Comparison of ENCODE assay signal across 11 cellular contexts in genomic region chr1:167297222-167298214, GRCh38.
DNase-seq lines count a peak whose midpoint lies in the region; ATAC-seq, FAIRE-seq and TF ChIP-seq lines count a peak whose summit lies in the region.
"Had no signal": no experiment of that assay in that cellular context is flagged by ENCODE, and none has a peak within 500 bp of the region (broad histone marks: within the 10 kb centered on the region; RNA-seq: fewer than 3 reads in every experiment).

No MANE protein-coding gene starts in this region.

- peak; percentile 28 to 43 for TF ChIP-seq RAD21 in liver (IDR thresholded peaks at IDR 0.05)

- no peak for DNase-seq in Right ventricle myocardium inferior (ENCODE audit: missing footprints)
- DNase-seq in cardiac septum (ENCODE audit: low spot score) = no peak
- DNase-seq in choroid plexus epithelial cell (ENCODE audit: low read depth) = peak; percentile 71
- DNase-seq in GM12892 (ENCODE audit: insufficient read length) = no peak
- no peak for DNase-seq in NCI-H345 treated with DMSO at 0.1 percent for 48 hours (lab: John Stamatoyannopoulos, UW; ENCODE audit: unreplicated experiment)
- DNase-seq: NCI-H345 had no signal

- H3K36me3 ChIP-seq in liver (ENCODE audit: control insufficient read depth in 4 of 4, insufficient read depth in 3 of 4, low read depth in 1 of 4, low read length in 3 of 4) = no peaks in the 10 kb centered on the region

- ATAC-seq in Right ventricle myocardium inferior = peak; percentile 79
- ATAC-seq in GM18909 (IDR thresholded peaks at IDR 0.05; ENCODE audit: poor library complexity, unreplicated experiment) = no peak
- no peak for ATAC-seq in HG02763 (IDR thresholded peaks at IDR 0.05; ENCODE audit: unreplicated experiment)

- no peak for TF ChIP-seq POLR2A in GM12892 (IDR thresholded peaks at IDR 0.05; ENCODE audit: low read depth, low read length)

- TF ChIP-seq CTCF in choroid plexus epithelial cell (conservative IDR thresholded peaks at IDR 0.05; ENCODE audit: low read depth, low read length) (no peak), liver (IDR thresholded peaks at IDR 0.05; ENCODE audit: low read depth, low read length, missing input control) (no peak)

- no peaks in the 10 kb centered on the region for H3K9me3 ChIP-seq in liver (ENCODE audit: control insufficient read depth in 4 of 4, low read length in 3 of 4)

- intact Hi-C loops in Right ventricle myocardium inferior (cut with DNase I) (no loop called here), cardiac septum (cut with DNase I) (no loop called here)

- peak overlapping the region in 1 of 2 donors; percentile 20 for H3K9ac ChIP-seq in liver (ENCODE audit: low read depth in 1 of 2, low read length in 2 of 2)

- H3K4me3 ChIP-seq in choroid plexus epithelial cell (ENCODE audit: low read depth, low read length) (no peak overlapping the region), liver (ENCODE audit: low read depth in 1 of 3, low read length in 3 of 3) (no peak overlapping the region)

- no peaks in the 10 kb centered on the region for H3K27me3 ChIP-seq in liver (ENCODE audit: control insufficient read depth in 4 of 4, insufficient read depth in 4 of 4, low read length in 3 of 4)

- H3K27ac ChIP-seq in liver (ENCODE audit: low read depth in 1 of 2, low read length in 2 of 2) = peak overlapping the region; percentile 52 to 92

- 13% methylated on average over 4 of the region's 4 CpGs for WGBS in liver

- no peak for FAIRE-seq in GM12892 (lab: Jason Lieb, UNC)
- FAIRE-seq: A204.1, astrocyte had no signal

- peaks cover 11 to 23% (median 18%) of the 10 kb centered on the region in 4 donors for H3K4me1 ChIP-seq in liver (ENCODE audit: control insufficient read depth in 4 of 4, insufficient read depth in 4 of 4, low read length in 3 of 4)

TF ChIP-seq in liver, 16 proteins besides CTCF, POLR2A, EP300 and RAD21:
- TF ChIP-seq GABPA (IDR thresholded peaks at IDR 0.05 in 1 of 2, conservative IDR thresholded peaks at IDR 0.05 in 1 of 2) = peak in 1 of 2 donors; percentile 8
- TF ChIP-seq TAF1 (conservative IDR thresholded peaks at IDR 0.05) = no peak
- TF ChIP-seq, protein P1, sequence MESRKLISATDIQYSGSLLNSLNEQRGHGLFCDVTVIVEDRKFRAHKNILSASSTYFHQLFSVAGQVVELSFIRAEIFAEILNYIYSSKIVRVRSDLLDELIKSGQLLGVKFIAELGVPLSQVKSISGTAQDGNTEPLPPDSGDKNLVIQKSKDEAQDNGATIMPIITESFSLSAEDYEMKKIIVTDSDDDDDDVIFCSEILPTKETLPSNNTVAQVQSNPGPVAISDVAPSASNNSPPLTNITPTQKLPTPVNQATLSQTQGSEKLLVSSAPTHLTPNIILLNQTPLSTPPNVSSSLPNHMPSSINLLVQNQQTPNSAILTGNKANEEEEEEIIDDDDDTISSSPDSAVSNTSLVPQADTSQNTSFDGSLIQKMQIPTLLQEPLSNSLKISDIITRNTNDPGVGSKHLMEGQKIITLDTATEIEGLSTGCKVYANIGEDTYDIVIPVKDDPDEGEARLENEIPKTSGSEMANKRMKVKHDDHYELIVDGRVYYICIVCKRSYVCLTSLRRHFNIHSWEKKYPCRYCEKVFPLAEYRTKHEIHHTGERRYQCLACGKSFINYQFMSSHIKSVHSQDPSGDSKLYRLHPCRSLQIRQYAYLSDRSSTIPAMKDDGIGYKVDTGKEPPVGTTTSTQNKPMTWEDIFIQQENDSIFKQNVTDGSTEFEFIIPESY (IDR thresholded peaks at IDR 0.05) = peak; percentile 76
- no peak for TF ChIP-seq EGR1 (IDR thresholded peaks at IDR 0.05; ENCODE audit: low read depth in 2 of 2)
- peak; percentile 85 for TF ChIP-seq YY1 (IDR thresholded peaks at IDR 0.05)
- TF ChIP-seq, protein P2, sequence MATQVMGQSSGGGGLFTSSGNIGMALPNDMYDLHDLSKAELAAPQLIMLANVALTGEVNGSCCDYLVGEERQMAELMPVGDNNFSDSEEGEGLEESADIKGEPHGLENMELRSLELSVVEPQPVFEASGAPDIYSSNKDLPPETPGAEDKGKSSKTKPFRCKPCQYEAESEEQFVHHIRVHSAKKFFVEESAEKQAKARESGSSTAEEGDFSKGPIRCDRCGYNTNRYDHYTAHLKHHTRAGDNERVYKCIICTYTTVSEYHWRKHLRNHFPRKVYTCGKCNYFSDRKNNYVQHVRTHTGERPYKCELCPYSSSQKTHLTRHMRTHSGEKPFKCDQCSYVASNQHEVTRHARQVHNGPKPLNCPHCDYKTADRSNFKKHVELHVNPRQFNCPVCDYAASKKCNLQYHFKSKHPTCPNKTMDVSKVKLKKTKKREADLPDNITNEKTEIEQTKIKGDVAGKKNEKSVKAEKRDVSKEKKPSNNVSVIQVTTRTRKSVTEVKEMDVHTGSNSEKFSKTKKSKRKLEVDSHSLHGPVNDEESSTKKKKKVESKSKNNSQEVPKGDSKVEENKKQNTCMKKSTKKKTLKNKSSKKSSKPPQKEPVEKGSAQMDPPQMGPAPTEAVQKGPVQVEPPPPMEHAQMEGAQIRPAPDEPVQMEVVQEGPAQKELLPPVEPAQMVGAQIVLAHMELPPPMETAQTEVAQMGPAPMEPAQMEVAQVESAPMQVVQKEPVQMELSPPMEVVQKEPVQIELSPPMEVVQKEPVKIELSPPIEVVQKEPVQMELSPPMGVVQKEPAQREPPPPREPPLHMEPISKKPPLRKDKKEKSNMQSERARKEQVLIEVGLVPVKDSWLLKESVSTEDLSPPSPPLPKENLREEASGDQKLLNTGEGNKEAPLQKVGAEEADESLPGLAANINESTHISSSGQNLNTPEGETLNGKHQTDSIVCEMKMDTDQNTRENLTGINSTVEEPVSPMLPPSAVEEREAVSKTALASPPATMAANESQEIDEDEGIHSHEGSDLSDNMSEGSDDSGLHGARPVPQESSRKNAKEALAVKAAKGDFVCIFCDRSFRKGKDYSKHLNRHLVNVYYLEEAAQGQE (IDR thresholded peaks at IDR 0.05) = peak; percentile 67
- peak; percentile 32 for TF ChIP-seq FOXA2 (IDR thresholded peaks at IDR 0.05)
- peak; percentile 83 for TF ChIP-seq NR2F2 (IDR thresholded peaks at IDR 0.05)
- TF ChIP-seq MAX (IDR thresholded peaks at IDR 0.05) = peak; percentile 86
- peak; percentile 26 for TF ChIP-seq ATF3 (IDR thresholded peaks at IDR 0.05)
- TF ChIP-seq HNF4G (IDR thresholded peaks at IDR 0.05) = peak; percentile 95
- peak; percentile 78 for TF ChIP-seq JUND (IDR thresholded peaks at IDR 0.05)
- TF ChIP-seq FOXA1 (IDR thresholded peaks at IDR 0.05) = no peak
- peak; percentile 98 for TF ChIP-seq HNF4A (conservative IDR thresholded peaks at IDR 0.05)
- peak; percentile 75 to 81 for TF ChIP-seq RXRA (IDR thresholded peaks at IDR 0.05)
- peak; percentile 90 for TF ChIP-seq SP1 (IDR thresholded peaks at IDR 0.05)
